Comparison of ENCODE assay signal across 8 cellular contexts in the genomic region with DNA sequence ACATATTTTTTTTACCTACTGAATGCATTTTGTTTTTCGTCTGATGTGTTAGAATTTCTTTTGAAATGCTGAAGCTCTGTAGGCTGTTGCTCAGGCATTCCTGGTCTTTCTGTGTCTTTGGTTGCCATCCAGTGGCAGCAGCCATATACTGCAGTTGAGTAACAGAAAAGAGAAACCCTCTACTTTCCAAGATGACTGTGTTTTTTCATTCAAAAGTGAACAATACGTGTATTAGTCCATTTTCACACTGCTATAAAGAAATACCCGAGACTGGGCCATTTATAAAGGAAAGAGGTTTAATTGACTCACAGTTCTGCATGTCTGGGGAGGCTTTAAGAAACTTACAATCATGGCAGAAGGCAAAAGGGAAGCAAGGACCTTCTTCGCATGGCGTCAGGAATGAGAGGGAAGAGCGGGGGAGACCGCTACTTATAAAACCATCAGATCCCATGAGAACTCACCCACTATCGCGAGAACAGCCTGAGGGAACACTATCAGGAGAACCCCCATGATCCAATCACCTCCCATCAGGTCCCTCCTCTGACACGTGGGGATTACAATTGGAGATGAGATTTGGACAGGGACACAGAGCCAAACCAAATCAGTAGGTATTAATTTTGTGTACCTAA.
DNase-seq lines count a peak whose midpoint lies in the region; ATAC-seq and TF ChIP-seq lines count a peak whose summit lies in the region.

No MANE protein-coding gene starts in this region.

- peak overlapping the region; percentile 34 for H3K4me3 ChIP-seq in astrocyte of the spinal cord (ENCODE audit: low read depth, low read length)
- peak overlapping the region; percentile 41 for H3K4me3 ChIP-seq in skeletal muscle cell (ENCODE audit: low read depth, low read length)

- TF ChIP-seq CTCF in astrocyte of the spinal cord (IDR thresholded peaks at IDR 0.05; ENCODE audit: low read depth, low read length), result peak; percentile 76

- peak; percentile 50 for DNase-seq in DMS 273 treated with DMSO at 0.1 percent for 48 hours (lab: John Stamatoyannopoulos, UW)
- DNase-seq in NCI-H1105 treated with DMSO at 0.1 percent for 48 hours (lab: John Stamatoyannopoulos, UW), result peak; percentile 65
- peak in 4 of 5 donors; percentile 38 to 69 (median 44) for DNase-seq in T-helper 1 cell
- DNase-seq in astrocyte of the spinal cord (ENCODE audit: low read depth, low spot score), result peak; percentile 85
- peak; percentile 38 to 74 for DNase-seq in hippocampal formation (lab: John Stamatoyannopoulos, UW)
- peak; percentile 68 for DNase-seq in skeletal muscle cell (ENCODE audit: low read depth)

- in situ Hi-C loops in astrocyte of the spinal cord (cut with HindIII; ENCODE audit: low sequenced_read_pairs), result no loop called here

- ATAC-seq in GM21717 (IDR thresholded peaks at IDR 0.05; ENCODE audit: unreplicated experiment) (peak; percentile 55), HG02938 (IDR thresholded peaks at IDR 0.05; ENCODE audit: unreplicated experiment) (no peak)
